23 cellular contexts compared by ENCODE assay signal in genomic region chr17:77534137-77534536, GRCh38.
DNase-seq lines count a peak whose midpoint lies in the region; ATAC-seq, FAIRE-seq and TF ChIP-seq lines count a peak whose summit lies in the region.
"Had no signal": no experiment of that assay in that cellular context is flagged by ENCODE, and none has a peak within 500 bp of the region (broad histone marks: within the 10 kb centered on the region; RNA-seq: fewer than 3 reads in every experiment).

No MANE protein-coding gene starts in this region.

- H3K36me3 ChIP-seq in HepG2 (replicated peaks in 1 of 2; ENCODE audit: control insufficient read depth in 1 of 2, insufficient read depth in 2 of 2, low read length in 2 of 2) (no peaks in the 10 kb centered on the region), right lobe of liver (no peaks in the 10 kb centered on the region), K562 (ENCODE audit: control insufficient read depth, insufficient read depth, low read length) (no peaks in the 10 kb centered on the region), aorta (ENCODE audit: control insufficient read depth in 1 of 2, insufficient read depth in 2 of 2, low read length in 1 of 2) (no peaks in the 10 kb centered on the region), smooth muscle cell (ENCODE audit: low read depth) (no peaks in the 10 kb centered on the region)
- H3K36me3 ChIP-seq: BE2C had no signal

- H3K27me3 ChIP-seq in HepG2 (ENCODE audit: control insufficient read depth in 1 of 2, insufficient read depth in 2 of 2, low read length in 2 of 2): peaks cover 7 to 76% of the 10 kb centered on the region in 2 experiments; a peak in 4 of 5 replicates
- H3K27me3 ChIP-seq in right lobe of liver: no peaks in the 10 kb centered on the region
- peaks cover 30 to 54% of the 10 kb centered on the region in 2 experiments; a peak in 4 of 5 replicates for H3K27me3 ChIP-seq in K562 (ENCODE audit: control insufficient read depth in 2 of 2, insufficient read depth in 2 of 2, low read length in 2 of 2)
- H3K27me3 ChIP-seq in aorta (ENCODE audit: control insufficient read depth in 1 of 2, insufficient read depth in 2 of 2, low read length in 1 of 2): no peaks in the 10 kb centered on the region
- peaks cover 7% of the 10 kb centered on the region for H3K27me3 ChIP-seq in smooth muscle cell (ENCODE audit: low read depth)
- H3K27me3 ChIP-seq: BE2C had no signal

- H3K9me3 ChIP-seq in HepG2 (ENCODE audit: low read length) (peaks cover 7% of the 10 kb centered on the region; the same call in 1 of the 2 replicates), right lobe of liver (no peaks in the 10 kb centered on the region), K562 (replicated peaks; ENCODE audit: control insufficient read depth, insufficient read depth, low read depth, low read length) (no peaks in the 10 kb centered on the region; the same call in 1 of the 2 replicates), aorta (ENCODE audit: control insufficient read depth, low read length) (no peaks in the 10 kb centered on the region), smooth muscle cell (replicated peaks; ENCODE audit: low read depth) (no peaks in the 10 kb centered on the region)
- H3K9me3 ChIP-seq: BE2C had no signal

- no peaks in the 10 kb centered on the region for H3F3A ChIP-seq in smooth muscle cell (ENCODE audit: low read depth)

- FAIRE-seq in HepG2 (lab: Jason Lieb, UNC): no peak
- FAIRE-seq in K562 (lab: Jason Lieb, UNC): no peak
- FAIRE-seq: A204.1, GM12878 had no signal

- DNase-seq in HepG2 (ENCODE audit: low spot score): no peak
- DNase-seq in right lobe of liver: no peak
- no peak for DNase-seq in K562 (ENCODE audit: extremely low read depth in 1 of 4, low spot score in 3 of 4)
- DNase-seq in islet precursor cell: peak; percentile 21
- no peak for DNase-seq in NCI-H82 (lab: John Stamatoyannopoulos, UW)
- no peak for DNase-seq in aorta
- DNase-seq in smooth muscle cell (lab: John Stamatoyannopoulos, UW; ENCODE audit: unreplicated experiment): no peak
- DNase-seq: ACHN; BE2C; C1 segment of cervical spinal cord; CD4-positive, CD25-positive, alpha-beta regulatory T cell; CD8-positive, alpha-beta memory T cell; COR-L47; DMS 273 treated with DMSO at 0.1 percent for 48 hours; DMS53; DND-41; EL; GOT3; HCEC 1CT; HFFc6 had no signal

- ATAC-seq in HepG2 (no peak), right lobe of liver (no peak), K562 (no peak), aorta (ENCODE audit: low FRiP score) (no peak)
- ATAC-seq: GM12878 had no signal

- H3K79me2 ChIP-seq in HepG2 (ENCODE audit: insufficient read depth, low read length): no peaks in the 10 kb centered on the region
- H3K79me2 ChIP-seq in K562 (ENCODE audit: control insufficient read depth, insufficient read depth, low read length): no peaks in the 10 kb centered on the region
- no peaks in the 10 kb centered on the region for H3K79me2 ChIP-seq in smooth muscle cell (ENCODE audit: low read depth)

- no peaks in the 10 kb centered on the region for H3K9me1 ChIP-seq in K562 (ENCODE audit: control insufficient read depth, insufficient read depth, low read length)

- no peak overlapping the region for H3K27ac ChIP-seq in HepG2 (ENCODE audit: extremely low read length, insufficient read depth, low read length)
- no peak overlapping the region for H3K27ac ChIP-seq in right lobe of liver
- H3K27ac ChIP-seq in K562 (ENCODE audit: extremely low read depth, low read depth, low read length): no peak overlapping the region
- no peak overlapping the region for H3K27ac ChIP-seq in aorta (ENCODE audit: low read depth in 1 of 2, low read length in 2 of 2)
- H3K27ac ChIP-seq in smooth muscle cell (ENCODE audit: low read depth): no peak overlapping the region
- H3K27ac ChIP-seq: HL-60 had no signal

- BruUV-seq in HepG2 (replicated peaks; lab: Mats Ljungman, UMichigan) (no TSS peak), K562 (replicated peaks; lab: Mats Ljungman, UMichigan) (no TSS peak)

- in situ Hi-C loops in HepG2 (cut with HindIII; ENCODE audit: extremely low pct_ligation_motif_present, low pct_unique_long_range_greater_than_20kb) (no loop called here), K562 (cut with MboI) (no loop called here)

- CTCF ChIA-PET in HepG2 (lab: Yijun Ruan, JAX; ENCODE audit: low intra/inter-chr PET ratio, low total read pairs) (no interaction called here), K562 (lab: Yijun Ruan, JAX; ENCODE audit: low intra/inter-chr PET ratio) (no interaction called here)

- TF ChIP-seq POLR2A in HepG2 (IDR thresholded peaks at IDR 0.05; ENCODE audit: insufficient read depth in 1 of 2, low read depth in 2 of 2, low read length in 2 of 2) (no peak), right lobe of liver (IDR thresholded peaks at IDR 0.05) (no peak), K562 (conservative IDR thresholded peaks at IDR 0.05) (no peak)

- WGBS in HepG2 (ENCODE audit: low lambda C conversion rate): 28% methylated on average over 5 of the region's 5 CpGs
- WGBS in right lobe of liver (ENCODE audit: insufficient coverage, low coverage, low lambda C conversion rate, missing lambda C conversion rate): 86% methylated on average over 5 of the region's 5 CpGs
- WGBS in K562 (ENCODE audit: insufficient coverage, low coverage, missing lambda C conversion rate): 3% methylated on average over 5 of the region's 5 CpGs
- WGBS in aorta, 2 donors: 84 to 85% methylated on average over 5 of the region's 5 CpGs
- WGBS in smooth muscle cell (ENCODE audit: low lambda C conversion rate): 95% methylated on average over 5 of the region's 5 CpGs

- TF ChIP-seq EP300 in HepG2 (IDR thresholded peaks at IDR 0.05; ENCODE audit: low read depth in 2 of 2, low read length in 2 of 2) (no peak), HepG2 (CRISPR knock-in tag; IDR thresholded peaks at IDR 0.05; ENCODE audit: borderline replicate concordance) (no peak), K562 (IDR thresholded peaks at IDR 0.05; ENCODE audit: low read length) (no peak)

- intact Hi-C loops in HepG2 (cut with micrococcal nuclease; ENCODE audit: unreplicated experiment) (no loop called here), right lobe of liver (cut with DNase I) (no loop called here), K562 (cut with micrococcal nuclease) (no loop called here), aorta (cut with DNase I) (no loop called here)

- no peak overlapping the region for H2AFZ ChIP-seq in HepG2 (ENCODE audit: low read length)
- no peak overlapping the region for H2AFZ ChIP-seq in K562 (ENCODE audit: low read depth, low read length)
- H2AFZ ChIP-seq in smooth muscle cell (ENCODE audit: low read depth): no peak overlapping the region

- H3K4me1 ChIP-seq in HepG2 (ENCODE audit: insufficient read depth, low read length): no peaks in the 10 kb centered on the region
- no peaks in the 10 kb centered on the region for H3K4me1 ChIP-seq in right lobe of liver
- peaks cover 0 to 2% of the 10 kb centered on the region in 2 experiments; a peak in 2 of 5 replicates for H3K4me1 ChIP-seq in K562 (replicated peaks in 1 of 2; ENCODE audit: control insufficient read depth in 2 of 2, insufficient read depth in 2 of 2, low read length in 2 of 2)
- H3K4me1 ChIP-seq in aorta (ENCODE audit: control insufficient read depth in 1 of 2, insufficient read depth in 2 of 2, low read length in 2 of 2): no peaks in the 10 kb centered on the region
- peaks cover 3% of the 10 kb centered on the region for H3K4me1 ChIP-seq in smooth muscle cell (ENCODE audit: low read depth)

- POLR2A ChIA-PET in HepG2 (lab: Yijun Ruan, JAX): no interaction called here
- POLR2A ChIA-PET in K562 (lab: Yijun Ruan, JAX): no interaction called here

- H3K9ac ChIP-seq in HepG2 (ENCODE audit: insufficient read depth, low read depth, low read length) (no peak overlapping the region), K562 (ENCODE audit: insufficient read depth in 1 of 2, low read depth in 2 of 2, low read length in 2 of 2) (no peak overlapping the region), smooth muscle cell (ENCODE audit: low read depth) (no peak overlapping the region)

- H3K4me3 ChIP-seq in HepG2 (replicated peaks in 1 of 3; ENCODE audit: insufficient read depth in 1 of 3, low read depth in 2 of 3, low read length in 3 of 3): no peak overlapping the region
- no peak overlapping the region for H3K4me3 ChIP-seq in right lobe of liver
- no peak overlapping the region for H3K4me3 ChIP-seq in K562
- H3K4me3 ChIP-seq in aorta (ENCODE audit: low read length in 2 of 2): no peak overlapping the region
- no peak overlapping the region for H3K4me3 ChIP-seq in smooth muscle cell
- H3K4me3 ChIP-seq: GM12878 had no signal

- TF ChIP-seq CTCF in HepG2 (CRISPR knock-in tag; IDR thresholded peaks at IDR 0.05) (no peak), right lobe of liver (IDR thresholded peaks at IDR 0.05) (no peak), K562 (IDR thresholded peaks at IDR 0.05 in 2 of 3, conservative IDR thresholded peaks at IDR 0.05 in 1 of 3; ENCODE audit: insufficient read depth in 2 of 3, low read depth in 1 of 3, low read length in 3 of 3) (no peak), smooth muscle cell (IDR thresholded peaks at IDR 0.05; ENCODE audit: borderline replicate concordance, insufficient read depth, poor library complexity, severe bottlenecking) (no peak)

- no peaks in the 10 kb centered on the region for H4K20me1 ChIP-seq in HepG2 (ENCODE audit: insufficient read depth, low read length)
- no peaks in the 10 kb centered on the region for H4K20me1 ChIP-seq in K562 (replicated peaks; ENCODE audit: control insufficient read depth, insufficient read depth, low read length)
- H4K20me1 ChIP-seq in smooth muscle cell (ENCODE audit: low read depth): no peaks in the 10 kb centered on the region

- TF ChIP-seq RAD21 in HepG2 (CRISPR knock-in tag; IDR thresholded peaks at IDR 0.05) (no peak), K562 (CRISPR knock-in tag; conservative IDR thresholded peaks at IDR 0.05 in 1 of 2, IDR thresholded peaks at IDR 0.05 in 1 of 2) (no peak)

- H3K4me2 ChIP-seq in HepG2 (ENCODE audit: low read depth, low read length) (no peak overlapping the region), K562 (ENCODE audit: insufficient read depth, low read length) (no peak overlapping the region), smooth muscle cell (no peak overlapping the region)

TF ChIP-seq in HepG2, 621 proteins besides CTCF, POLR2A, EP300 and RAD21:
- TF ChIP-seq NKX3-1 (CRISPR knock-in tag; IDR thresholded peaks at IDR 0.05) (no peak), ZNF431 (CRISPR knock-in tag; IDR thresholded peaks at IDR 0.05; ENCODE audit: borderline replicate concordance, low read depth) (peak; percentile 95; the same call in 1 of the 2 replicates)

TF ChIP-seq in K562, 482 proteins besides CTCF, POLR2A, EP300 and RAD21 (continues in another document):
- TF ChIP-seq, protein P1, sequence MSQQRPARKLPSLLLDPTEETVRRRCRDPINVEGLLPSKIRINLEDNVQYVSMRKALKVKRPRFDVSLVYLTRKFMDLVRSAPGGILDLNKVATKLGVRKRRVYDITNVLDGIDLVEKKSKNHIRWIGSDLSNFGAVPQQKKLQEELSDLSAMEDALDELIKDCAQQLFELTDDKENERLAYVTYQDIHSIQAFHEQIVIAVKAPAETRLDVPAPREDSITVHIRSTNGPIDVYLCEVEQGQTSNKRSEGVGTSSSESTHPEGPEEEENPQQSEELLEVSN (IDR thresholded peaks at IDR 0.05; ENCODE audit: borderline replicate concordance in 1 of 2, extremely low read depth in 1 of 2, insufficient read depth in 1 of 2, insufficient read length in 1 of 2, low read depth in 1 of 2, low read length in 1 of 2, poor library complexity in 1 of 2, severe bottlenecking in 1 of 2): no peak
- 0 out of 2 replicates have a peak, but pooled peaks have one; percentile 22 for TF ChIP-seq TRIM28 (IDR thresholded peaks at IDR 0.05)

Comparison
In these comparisons a context has a peak if more than half of its experiments do, and no peak if none do; other contexts are left out.
1. Of the 241 proteins assayed by ChIP-seq in both HepG2 and K562: peak only in HepG2: none; only in K562: none; in both: ZNF431; in neither: 240.